ENCODE assay signal across 29 cellular contexts in genomic region chr22:48889887-48890692, GRCh38.
A peak's percentile ranks its signal among the peaks of the same experiment; 100 is the strongest.
DNase-seq lines count a peak whose midpoint lies in the region; ATAC-seq, FAIRE-seq and TF ChIP-seq lines count a peak whose summit lies in the region.
"Had no signal": no experiment of that assay in that cellular context is flagged by ENCODE, and none has a peak within 500 bp of the region (broad histone marks: within the 10 kb centered on the region; RNA-seq: fewer than 3 reads in every experiment).

No MANE protein-coding gene starts in this region.

- FAIRE-seq in kidney (lab: Jason Lieb, UNC) = no peak
- FAIRE-seq: colon had no signal

- DNase-seq in Right ventricle myocardium inferior (ENCODE audit: missing footprints) (peak; percentile 37), right cardiac atrium (no peak), RWPE2 (ENCODE audit: low spot score) (peak; percentile 29), kidney (peak; percentile 45), spleen (peak; percentile 49), HK-2 (ENCODE audit: unreplicated experiment) (no peak)
- no peak for DNase-seq in activated CD8-positive, alpha-beta T cell treated with anti-CD3 and anti-CD28 coated beads, Interleukin-2, amount 10 ng/mL, durations not matched to agents 7 days and 5 days
- DNase-seq: ACHN; activated CD8-positive, alpha-beta T cell treated with anti-CD3 and anti-CD28 coated beads for 36 hours; amygdala; effector memory CD8-positive, alpha-beta T cell; GDM1; KG1; mesenchymal stem cell; MM.1S; NCI-H1417; NCI-H2029 treated with DMSO at 0.1 percent for 48 hours; NCI-H526; occipital lobe; SJCRH30; stimulated activated CD4-positive, alpha-beta T cell treated with anti-CD3 and anti-CD28 coated beads, Interleukin-2, amount 100 ng/mL, for 48 hours had no signal

- H3K9ac ChIP-seq in kidney (ENCODE audit: low read length in 2 of 2) = no peak overlapping the region

- H3K4me1 ChIP-seq in right cardiac atrium (ENCODE audit: control insufficient read depth, insufficient read depth, low read length) (no peaks in the 10 kb centered on the region), RWPE2 (ENCODE audit: insufficient read depth, poor library complexity, severe bottlenecking) (no peaks in the 10 kb centered on the region), kidney (ENCODE audit: control insufficient read depth in 1 of 2, insufficient read depth in 1 of 2, low read depth in 1 of 2, low read length in 2 of 2) (no peaks in the 10 kb centered on the region), spleen (no peaks in the 10 kb centered on the region)
- H3K4me1 ChIP-seq: breast epithelium, HAP-1, SJCRH30, upper lobe of left lung had no signal

- H3K27me3 ChIP-seq in right cardiac atrium (ENCODE audit: control insufficient read depth, insufficient read depth) (no peaks in the 10 kb centered on the region), RWPE2 (ENCODE audit: insufficient read depth, poor library complexity, severe bottlenecking) (no peaks in the 10 kb centered on the region), spleen (replicated peaks in 1 of 7) (peaks cover 0 to 52% (median 0%) of the 10 kb centered on the region in 7 donors)
- H3K27me3 ChIP-seq: upper lobe of left lung had no signal

- ATAC-seq in Right ventricle myocardium inferior = no peak
- ATAC-seq in right cardiac atrium = no peak
- no peak for ATAC-seq in RWPE2 (ENCODE audit: low read depth)
- ATAC-seq in HG02759 (IDR thresholded peaks at IDR 0.05; ENCODE audit: unreplicated experiment) = no peak
- ATAC-seq in activated CD8-positive, alpha-beta T cell treated with anti-CD3 and anti-CD28 coated beads, Interleukin-2, amount 10 ng/mL, durations not matched to agents 7 days and 5 days = no peak
- ATAC-seq: activated CD8-positive, alpha-beta T cell treated with anti-CD3 and anti-CD28 coated beads for 36 hours; effector memory CD8-positive, alpha-beta T cell; Panc1; WTC11 had no signal

- TF ChIP-seq CTCF in RWPE2 (IDR thresholded peaks at IDR 0.05; ENCODE audit: poor library complexity, severe bottlenecking) (no peak), kidney (IDR thresholded peaks at IDR 0.05; ENCODE audit: borderline replicate concordance, extremely low read depth, insufficient read depth) (no peak), spleen (IDR thresholded peaks at IDR 0.05 in 8 of 11, conservative IDR thresholded peaks at IDR 0.05 in 3 of 11) (no peak)

- no peak overlapping the region for H3K27ac ChIP-seq in right cardiac atrium (ENCODE audit: low read length)
- H3K27ac ChIP-seq in RWPE2 (ENCODE audit: poor library complexity, severe bottlenecking) = no peak overlapping the region
- no peak overlapping the region for H3K27ac ChIP-seq in kidney (ENCODE audit: low read depth in 2 of 2, low read length in 2 of 2)
- H3K27ac ChIP-seq in spleen = no peak overlapping the region
- H3K27ac ChIP-seq: breast epithelium, SJCRH30, upper lobe of left lung had no signal

- no peak overlapping the region for H3K27ac Mint-ChIP-seq in activated CD8-positive, alpha-beta T cell treated with anti-CD3 and anti-CD28 coated beads, Interleukin-2, amount 10 ng/mL, durations not matched to agents 7 days and 5 days
- H3K27ac Mint-ChIP-seq: activated CD8-positive, alpha-beta T cell treated with anti-CD3 and anti-CD28 coated beads for 36 hours; activated naive CD4-positive, alpha-beta T cell treated with anti-CD3 and anti-CD28 coated beads, Interleukin-2, amount 50 U/mL, for 24 hours; effector memory CD8-positive, alpha-beta T cell; WTC11 had no signal

- no peak overlapping the region for H3K4me3 Mint-ChIP-seq in activated CD8-positive, alpha-beta T cell treated with anti-CD3 and anti-CD28 coated beads, Interleukin-2, amount 10 ng/mL, durations not matched to agents 7 days and 5 days
- H3K4me3 Mint-ChIP-seq: activated CD8-positive, alpha-beta T cell treated with anti-CD3 and anti-CD28 coated beads for 36 hours; activated naive CD4-positive, alpha-beta T cell treated with anti-CD3 and anti-CD28 coated beads, Interleukin-2, amount 50 U/mL, for 24 hours; effector memory CD8-positive, alpha-beta T cell; WTC11 had no signal

- WGBS in right cardiac atrium = 71% methylated on average over 22 of the region's 22 CpGs
- 70 to 86% (median 76%) methylated on average over 21 to 22 of the region's 22 CpGs for WGBS in spleen, 5 donors

- H3K4me3 ChIP-seq in right cardiac atrium (ENCODE audit: low read length) (no peak overlapping the region), RWPE2 (ENCODE audit: severe bottlenecking) (no peak overlapping the region), kidney (ENCODE audit: low read length in 2 of 2) (no peak overlapping the region), spleen (no peak overlapping the region)
- H3K4me3 ChIP-seq: breast epithelium, HAP-1, SJCRH30, upper lobe of left lung had no signal

- no peak for TF ChIP-seq POLR2A in spleen (IDR thresholded peaks at IDR 0.05)

- no peaks in the 10 kb centered on the region for H3K36me3 Mint-ChIP-seq in activated CD8-positive, alpha-beta T cell treated with anti-CD3 and anti-CD28 coated beads, Interleukin-2, amount 10 ng/mL, durations not matched to agents 7 days and 5 days (ENCODE audit: low read depth)
- H3K36me3 Mint-ChIP-seq: activated naive CD4-positive, alpha-beta T cell treated with anti-CD3 and anti-CD28 coated beads, Interleukin-2, amount 50 U/mL, for 24 hours; WTC11 had no signal

- H3K9me3 ChIP-seq in right cardiac atrium (ENCODE audit: control insufficient read depth, low read length) (no peaks in the 10 kb centered on the region), RWPE2 (ENCODE audit: severe bottlenecking) (no peaks in the 10 kb centered on the region), kidney (ENCODE audit: control insufficient read depth in 1 of 2, low read length in 2 of 2) (no peaks in the 10 kb centered on the region), spleen (peaks cover 0 to 10% (median 2%) of the 10 kb centered on the region in 8 donors)
- H3K9me3 ChIP-seq: HAP-1, SJCRH30 had no signal

- no peaks in the 10 kb centered on the region for H3K36me3 ChIP-seq in RWPE2 (ENCODE audit: low read depth)
- H3K36me3 ChIP-seq in kidney (ENCODE audit: control insufficient read depth in 1 of 2, insufficient read depth in 2 of 2, low read length in 2 of 2) = no peaks in the 10 kb centered on the region
- no peaks in the 10 kb centered on the region for H3K36me3 ChIP-seq in spleen
- H3K36me3 ChIP-seq: breast epithelium, HAP-1, SJCRH30, upper lobe of left lung had no signal

- intact Hi-C loops in Right ventricle myocardium inferior (cut with DNase I) = no loop called here
- intact Hi-C loops in right cardiac atrium (cut with DNase I) = no loop called here
- intact Hi-C loops in kidney (cut with DNase I) = no loop called here
- intact Hi-C loops in spleen (cut with DNase I; ENCODE audit: low total_unique reads) = no loop called here

- CTCF ChIA-PET in activated CD8-positive, alpha-beta T cell treated with anti-CD3 and anti-CD28 coated beads, Interleukin-2, amount 10 ng/mL, durations not matched to agents 7 days and 5 days (lab: Charles Lee) = no interaction called here

- H3K4me1 Mint-ChIP-seq in activated CD8-positive, alpha-beta T cell treated with anti-CD3 and anti-CD28 coated beads, Interleukin-2, amount 10 ng/mL, durations not matched to agents 7 days and 5 days (ENCODE audit: low read depth) = no peaks in the 10 kb centered on the region
- H3K4me1 Mint-ChIP-seq: activated naive CD4-positive, alpha-beta T cell treated with anti-CD3 and anti-CD28 coated beads, Interleukin-2, amount 50 U/mL, for 24 hours; WTC11 had no signal

- POLR2A ChIA-PET in activated CD8-positive, alpha-beta T cell treated with anti-CD3 and anti-CD28 coated beads, Interleukin-2, amount 10 ng/mL, durations not matched to agents 7 days and 5 days (lab: Charles Lee) = no interaction called here

- H3K9me3 Mint-ChIP-seq in activated CD8-positive, alpha-beta T cell treated with anti-CD3 and anti-CD28 coated beads, Interleukin-2, amount 10 ng/mL, durations not matched to agents 7 days and 5 days (ENCODE audit: insufficient read depth) = no peaks in the 10 kb centered on the region
- H3K9me3 Mint-ChIP-seq: activated CD8-positive, alpha-beta T cell treated with anti-CD3 and anti-CD28 coated beads for 36 hours; activated naive CD4-positive, alpha-beta T cell treated with anti-CD3 and anti-CD28 coated beads, Interleukin-2, amount 50 U/mL, for 24 hours; effector memory CD8-positive, alpha-beta T cell; WTC11 had no signal

- no peaks in the 10 kb centered on the region for H3K27me3 Mint-ChIP-seq in activated CD8-positive, alpha-beta T cell treated with anti-CD3 and anti-CD28 coated beads, Interleukin-2, amount 10 ng/mL, durations not matched to agents 7 days and 5 days (ENCODE audit: low read depth)

Comparison
In these comparisons a context has a peak if more than half of its experiments do, and no peak if none do; other contexts are left out.
1. DNase-seq: peak in Right ventricle myocardium inferior (single experiment), RWPE2 (single experiment), kidney (single experiment) and spleen (single experiment); none in right cardiac atrium (0 of 3), activated CD8-positive, alpha-beta T cell treated with anti-CD3 and anti-CD28 coated beads, Interleukin-2, amount 10 ng/mL, durations not matched to agents 7 days and 5 days (single experiment) and HK-2 (single experiment).